ENCODE assay signal across 26 cellular contexts in the genomic region with DNA sequence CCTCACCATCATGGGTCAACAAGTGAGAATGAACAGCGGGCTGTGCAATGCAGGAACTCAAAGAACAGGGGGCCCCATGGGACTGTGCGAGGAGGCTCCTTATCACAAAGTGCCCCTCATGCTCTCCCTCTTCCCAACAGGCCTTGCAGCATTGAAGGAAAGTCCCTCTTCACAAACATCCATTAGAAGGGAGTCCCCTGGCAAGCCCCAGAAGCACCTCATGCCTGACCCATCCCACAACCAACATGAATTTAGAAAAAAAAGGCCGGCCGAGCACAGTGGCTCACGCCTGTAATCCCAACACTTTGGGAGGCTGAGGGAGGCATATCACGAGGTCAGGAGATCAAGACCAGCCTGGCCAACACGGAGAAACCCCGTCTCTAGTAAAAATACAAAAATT.
"Had no signal": no experiment of that assay in that cellular context is flagged by ENCODE, and none has a peak within 500 bp of the region (broad histone marks: within the 10 kb centered on the region; RNA-seq: fewer than 3 reads in every experiment).

No MANE protein-coding gene starts in this region.

- H3K4me1 Mint-ChIP-seq: activated CD4-positive, alpha-beta T cell treated with anti-CD3 and anti-CD28 coated beads, Interleukin-2, amount 10 ng/mL, durations not matched to agents 7 days and 5 days; activated naive CD4-positive, alpha-beta T cell treated with anti-CD3 and anti-CD28 coated beads, Interleukin-2, amount 10 ng/mL, durations not matched to agents 7 days and 5 days; memory B cell; nephron; stimulated activated effector memory CD8-positive, alpha-beta T cell treated with anti-CD3 and anti-CD28 coated beads, Interleukin-12 subunit alpha, Interleukin-12 subunit beta, amount 100 ng/mL, for 72 hours; stimulated activated naive CD8-positive, alpha-beta T cell treated with anti-CD3 and anti-CD28 coated beads, Interleukin-15, amount 100 ng/mL, for 72 hours; T-cell had no signal

- FAIRE-seq: islet of Langerhans, pancreas, TTC549 had no signal

- DNase-seq: activated CD4-positive, alpha-beta T cell treated with anti-CD3 and anti-CD28 coated beads, Interleukin-2, amount 10 ng/mL, durations not matched to agents 7 days and 5 days; activated CD4-positive, CD25-positive, alpha-beta regulatory T cell treated with anti-CD3 and anti-CD28 coated beads, Interleukin-2, amount 50 U/mL, for 72 hours; activated effector memory CD4-positive, alpha-beta T cell treated with anti-CD3 and anti-CD28 coated beads, Interleukin-2, amount 50 U/mL, for 16 hours; activated naive CD4-positive, alpha-beta T cell treated with anti-CD3 and anti-CD28 coated beads, Interleukin-2, amount 10 ng/mL, durations not matched to agents 7 days and 5 days; activated T-cell treated with anti-CD3 and anti-CD28 coated beads, Interleukin-2, amount 50 U/mL, for 48 hours; body of pancreas; effector memory CD8-positive, alpha-beta T cell; pancreas; psoas muscle; stimulated activated CD4-positive, alpha-beta T cell treated with anti-CD3 and anti-CD28 coated beads, Interleukin-2, amount 100 ng/mL, for 24 hours; stimulated activated naive CD8-positive, alpha-beta T cell treated with anti-CD3 and anti-CD28 coated beads, Interleukin-15, amount 100 ng/mL, for 72 hours; T-cell; transverse colon; uterus; WERI-Rb-1 had no signal

- H3K27ac Mint-ChIP-seq: activated CD4-positive, alpha-beta T cell treated with anti-CD3 and anti-CD28 coated beads, Interleukin-2, amount 10 ng/mL, durations not matched to agents 7 days and 5 days; activated naive CD4-positive, alpha-beta T cell treated with anti-CD3 and anti-CD28 coated beads, Interleukin-2, amount 10 ng/mL, durations not matched to agents 7 days and 5 days; effector memory CD8-positive, alpha-beta T cell; memory B cell; nephron; stimulated activated effector memory CD8-positive, alpha-beta T cell treated with anti-CD3 and anti-CD28 coated beads, Interleukin-12 subunit alpha, Interleukin-12 subunit beta, amount 100 ng/mL, for 72 hours; stimulated activated naive CD8-positive, alpha-beta T cell treated with anti-CD3 and anti-CD28 coated beads, Interleukin-15, amount 100 ng/mL, for 72 hours; T-cell had no signal

- H3K36me3 ChIP-seq: cardiac muscle cell, heart left ventricle, neutrophil, pancreas, right atrium auricular region, suprapubic skin, transverse colon, uterus, WERI-Rb-1 had no signal

- H3K9me3 Mint-ChIP-seq: activated CD4-positive, alpha-beta T cell treated with anti-CD3 and anti-CD28 coated beads, Interleukin-2, amount 10 ng/mL, durations not matched to agents 7 days and 5 days; activated naive CD4-positive, alpha-beta T cell treated with anti-CD3 and anti-CD28 coated beads, Interleukin-2, amount 10 ng/mL, durations not matched to agents 7 days and 5 days; effector memory CD8-positive, alpha-beta T cell; stimulated activated effector memory CD8-positive, alpha-beta T cell treated with anti-CD3 and anti-CD28 coated beads, Interleukin-12 subunit alpha, Interleukin-12 subunit beta, amount 100 ng/mL, for 72 hours had no signal

- H3K4me3 ChIP-seq: body of pancreas, cardiac muscle cell, heart left ventricle, pancreas, psoas muscle, right atrium auricular region, skin epidermis, suprapubic skin, transverse colon, uterus had no signal

- H3K36me3 Mint-ChIP-seq: activated naive CD4-positive, alpha-beta T cell treated with anti-CD3 and anti-CD28 coated beads, Interleukin-2, amount 10 ng/mL, durations not matched to agents 7 days and 5 days; stimulated activated effector memory CD8-positive, alpha-beta T cell treated with anti-CD3 and anti-CD28 coated beads, Interleukin-12 subunit alpha, Interleukin-12 subunit beta, amount 100 ng/mL, for 72 hours; T-cell had no signal

- H3K4me1 ChIP-seq: body of pancreas, heart left ventricle, pancreas, psoas muscle, right atrium auricular region, suprapubic skin, transverse colon, uterus had no signal

- H3K4me3 Mint-ChIP-seq: activated CD4-positive, alpha-beta T cell treated with anti-CD3 and anti-CD28 coated beads, Interleukin-2, amount 10 ng/mL, durations not matched to agents 7 days and 5 days; activated naive CD4-positive, alpha-beta T cell treated with anti-CD3 and anti-CD28 coated beads, Interleukin-2, amount 10 ng/mL, durations not matched to agents 7 days and 5 days; effector memory CD8-positive, alpha-beta T cell; memory B cell; nephron; stimulated activated effector memory CD8-positive, alpha-beta T cell treated with anti-CD3 and anti-CD28 coated beads, Interleukin-12 subunit alpha, Interleukin-12 subunit beta, amount 100 ng/mL, for 72 hours; stimulated activated naive CD8-positive, alpha-beta T cell treated with anti-CD3 and anti-CD28 coated beads, Interleukin-15, amount 100 ng/mL, for 72 hours; T-cell had no signal

- ATAC-seq: body of pancreas; effector memory CD8-positive, alpha-beta T cell; heart left ventricle; pancreas; psoas muscle; stimulated activated effector memory CD8-positive, alpha-beta T cell treated with anti-CD3 and anti-CD28 coated beads, Interleukin-12 subunit alpha, Interleukin-12 subunit beta, amount 100 ng/mL, for 72 hours; stimulated activated naive CD8-positive, alpha-beta T cell treated with anti-CD3 and anti-CD28 coated beads, Interleukin-15, amount 100 ng/mL, for 72 hours; T-cell had no signal

- H3K27ac ChIP-seq: body of pancreas, cardiac muscle cell, heart left ventricle, neutrophil, pancreas, psoas muscle, right atrium auricular region, suprapubic skin, transverse colon, uterus, WERI-Rb-1 had no signal

- H3K27me3 ChIP-seq: body of pancreas, cardiac muscle cell, heart left ventricle, neutrophil, pancreas, right atrium auricular region, suprapubic skin, transverse colon, uterus had no signal

- H3K9me3 ChIP-seq: body of pancreas, neutrophil, pancreas, psoas muscle, right atrium auricular region, suprapubic skin, uterus had no signal
